Comparison of ENCODE assay signal across 38 cellular contexts in the genomic region with DNA sequence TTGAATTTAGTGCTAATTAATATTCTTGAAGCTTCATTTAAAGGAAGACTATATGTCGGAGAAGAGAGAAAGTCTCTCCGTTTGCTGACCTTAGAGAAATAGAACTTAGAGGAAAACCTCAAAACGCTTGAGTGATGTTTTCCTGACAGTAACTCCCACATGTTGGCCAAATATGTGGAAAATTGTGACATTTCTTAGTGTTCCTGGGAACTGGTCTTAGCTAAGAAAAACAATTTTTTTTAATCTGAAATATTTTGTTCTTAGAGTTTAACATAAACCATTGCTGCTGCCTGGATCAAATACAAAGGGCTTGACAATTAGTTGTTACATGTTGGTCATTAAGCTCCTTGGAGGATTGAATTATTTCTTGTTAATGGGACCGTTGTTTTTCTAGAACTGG. TPM values are rescaled to one million over a fixed set of nuclear protein-coding genes. Genes with fewer than 3 reads are reported as not detected.
A peak's percentile ranks its signal among the peaks of the same experiment; 100 is the strongest.
DNase-seq lines count a peak whose midpoint lies in the region; ATAC-seq and TF ChIP-seq lines count a peak whose summit lies in the region.
"Had no signal": no experiment of that assay in that cellular context is flagged by ENCODE, and none has a peak within 500 bp of the region (broad histone marks: within the 10 kb centered on the region; RNA-seq: fewer than 3 reads in every experiment).

No MANE protein-coding gene starts in this region.

- peaks cover 8% of the 10 kb centered on the region for H3K36me3 Mint-ChIP-seq in Calu3 (ENCODE audit: insufficient read depth, unreplicated experiment)
- H3K36me3 Mint-ChIP-seq in CD8-positive, alpha-beta T cell: peaks cover 7% of the 10 kb centered on the region
- H3K36me3 Mint-ChIP-seq: natural killer cell treated with Interleukin-12 subunit alpha and Interleukin-12 subunit beta and Interleukin-15 and Interleukin-18, amount 100 ng/mL, for 72 hours had no signal

- H3K9me3 ChIP-seq in left lung (no peaks in the 10 kb centered on the region), suprapubic skin (no peaks in the 10 kb centered on the region)
- no peaks in the 10 kb centered on the region for H3K9me3 ChIP-seq in CD8-positive, alpha-beta T cell (ENCODE audit: low read length)
- H3K9me3 ChIP-seq: BE2C, colonic mucosa, HAP-1, Peyer's patch had no signal

- intact Hi-C loops in left lung (cut with DNase I): no loop called here
- intact Hi-C loops in Calu3 (cut with micrococcal nuclease; ENCODE audit: unreplicated experiment): no loop called here
- intact Hi-C loops in CD8-positive, alpha-beta T cell (cut with DNase I, micrococcal nuclease): no loop called here

- POLR2A ChIA-PET in CD8-positive, alpha-beta T cell (lab: Charles Lee): no interaction called here

- no peaks in the 10 kb centered on the region for H3K4me1 ChIP-seq in left lung
- peaks cover 2% of the 10 kb centered on the region for H3K4me1 ChIP-seq in suprapubic skin
- no peaks in the 10 kb centered on the region for H3K4me1 ChIP-seq in CD8-positive, alpha-beta T cell (ENCODE audit: insufficient read depth, low read length)
- H3K4me1 ChIP-seq: BE2C, colonic mucosa, HAP-1, Peyer's patch had no signal

- CTCF ChIA-PET in Calu3 (lab: Charles Lee): no interaction called here
- CTCF ChIA-PET in CD8-positive, alpha-beta T cell (lab: Charles Lee): no interaction called here

- DNase-seq in GM03348 (ENCODE audit: low spot score) (peak; percentile 10), coronary artery (ENCODE audit: low spot score) (no peak), left lung (no peak), suprapubic skin (ENCODE audit: low spot score in 2 of 2) (no peak), Calu3 (no peak)
- no peak for DNase-seq in activated CD8-positive, alpha-beta memory T cell treated with anti-CD3 and anti-CD28 coated beads for 24 hours
- no peak for DNase-seq in CD8-positive, alpha-beta T cell
- DNase-seq: activated CD4-positive, alpha-beta T cell treated with anti-CD3 and anti-CD28 coated beads for 4 hours; activated naive CD4-positive, alpha-beta T cell; activated T-cell treated with anti-CD3 and anti-CD28 coated beads, Interleukin-2, amount 50 U/mL, for 24 hours; amniotic stem cell; BE2C; colonic mucosa; DMS153; effector memory CD4-positive, alpha-beta T cell; kidney; NCI-H1105; NCI-H1930; NCI-H526; Peyer's patch; SHP77 treated with DMSO at 0.1 percent for 48 hours; stimulated activated CD4-positive, alpha-beta T cell treated with anti-CD3 and anti-CD28 coated beads, Interleukin-12 subunit alpha, Interleukin-12 subunit beta, amount 100 ng/mL, for 4 hours; stimulated activated CD4-positive, alpha-beta T cell treated with anti-CD3 and anti-CD28 coated beads, Interleukin-4, amount 100 ng/mL, for 1 hour had no signal

- whole genome bisulfite sequencing in suprapubic skin: 51% methylated on average over 4 of the region's 4 CpGs

- no peak for TF ChIP-seq EP300 in suprapubic skin (IDR thresholded peaks at IDR 0.05)

- H3K27me3 ChIP-seq in left lung: no peaks in the 10 kb centered on the region
- no peaks in the 10 kb centered on the region for H3K27me3 ChIP-seq in suprapubic skin
- H3K27me3 ChIP-seq in CD8-positive, alpha-beta T cell (ENCODE audit: insufficient read depth, low read length): no peaks in the 10 kb centered on the region
- H3K27me3 ChIP-seq: BE2C, colonic mucosa, Peyer's patch had no signal

- no TSS peak for BruUV-seq in Calu3 (replicated peaks; lab: Mats Ljungman, UMichigan)

- H3K36me3 ChIP-seq in left lung (peaks cover 0 to 15% of the 10 kb centered on the region in 2 donors), suprapubic skin (peaks cover 46% of the 10 kb centered on the region)
- H3K36me3 ChIP-seq in CD8-positive, alpha-beta T cell (ENCODE audit: insufficient read depth, low read length): no peaks in the 10 kb centered on the region
- H3K36me3 ChIP-seq: BE2C, colonic mucosa, HAP-1, Peyer's patch had no signal

- no peak overlapping the region for H3K27ac Mint-ChIP-seq in Calu3 (ENCODE audit: unreplicated experiment)
- no peak overlapping the region for H3K27ac Mint-ChIP-seq in CD8-positive, alpha-beta T cell
- H3K27ac Mint-ChIP-seq: natural killer cell treated with Interleukin-12 subunit alpha and Interleukin-12 subunit beta and Interleukin-15 and Interleukin-18, amount 100 ng/mL, for 72 hours; T-helper 2 cell treated with Interferon-gamma antibody and Interleukin-4, amounts not matched to agents 5 μg/mL and 100 μg/mL, for 36 hours had no signal

- no peaks in the 10 kb centered on the region for H3K4me1 Mint-ChIP-seq in Calu3 (ENCODE audit: low read depth, unreplicated experiment)
- no peaks in the 10 kb centered on the region for H3K4me1 Mint-ChIP-seq in CD8-positive, alpha-beta T cell (ENCODE audit: low read depth)

- ATAC-seq in left lung (peak; percentile 41), GM18909 (IDR thresholded peaks at IDR 0.05; ENCODE audit: poor library complexity, unreplicated experiment) (no peak)
- no peak for ATAC-seq in CD8-positive, alpha-beta T cell
- ATAC-seq: natural killer cell treated with Interleukin-12 subunit alpha and Interleukin-12 subunit beta and Interleukin-15 and Interleukin-18, amount 100 ng/mL, for 72 hours had no signal

- H3K9me3 Mint-ChIP-seq in Calu3 (ENCODE audit: low read depth, unreplicated experiment): no peaks in the 10 kb centered on the region
- H3K9me3 Mint-ChIP-seq in CD8-positive, alpha-beta T cell: no peaks in the 10 kb centered on the region
- H3K9me3 Mint-ChIP-seq: activated T-cell treated with anti-CD3 and anti-CD28 coated beads, Interleukin-2, amount 50 U/mL, for 24 hours; natural killer cell treated with Interleukin-12 subunit alpha and Interleukin-12 subunit beta and Interleukin-15 and Interleukin-18, amount 100 ng/mL, for 72 hours; T-helper 2 cell treated with Interferon-gamma antibody and Interleukin-4, amounts not matched to agents 5 μg/mL and 100 μg/mL, for 36 hours had no signal

- no peaks in the 10 kb centered on the region for H3K27me3 Mint-ChIP-seq in Calu3 (ENCODE audit: unreplicated experiment)
- H3K27me3 Mint-ChIP-seq in CD8-positive, alpha-beta T cell (ENCODE audit: low read depth): no peaks in the 10 kb centered on the region
- H3K27me3 Mint-ChIP-seq: activated T-cell treated with anti-CD3 and anti-CD28 coated beads, Interleukin-2, amount 50 U/mL, for 24 hours; natural killer cell treated with Interleukin-12 subunit alpha and Interleukin-12 subunit beta and Interleukin-15 and Interleukin-18, amount 100 ng/mL, for 72 hours had no signal

- H3K27ac ChIP-seq in coronary artery: peak overlapping the region; percentile 34 to 44
- peak overlapping the region in 1 of 2 donors; percentile 66 for H3K27ac ChIP-seq in left lung
- peak overlapping the region; percentile 46 for H3K27ac ChIP-seq in suprapubic skin
- no peak overlapping the region for H3K27ac ChIP-seq in CD8-positive, alpha-beta T cell (ENCODE audit: low read depth, low read length)
- H3K27ac ChIP-seq: colonic mucosa had no signal

- no peak overlapping the region for H3K4me3 ChIP-seq in coronary artery
- H3K4me3 ChIP-seq in left lung: no peak overlapping the region
- H3K4me3 ChIP-seq in suprapubic skin: no peak overlapping the region
- no peak overlapping the region for H3K4me3 ChIP-seq in CD8-positive, alpha-beta T cell (ENCODE audit: low read depth, low read length)
- H3K4me3 ChIP-seq: colonic mucosa, HAP-1, K562, lung, Peyer's patch had no signal

- H3K4me3 Mint-ChIP-seq in Calu3 (ENCODE audit: low read depth, unreplicated experiment): no peak overlapping the region
- H3K4me3 Mint-ChIP-seq in CD8-positive, alpha-beta T cell: no peak overlapping the region
- H3K4me3 Mint-ChIP-seq: activated T-cell treated with anti-CD3 and anti-CD28 coated beads, Interleukin-2, amount 50 U/mL, for 24 hours; natural killer cell treated with Interleukin-12 subunit alpha and Interleukin-12 subunit beta and Interleukin-15 and Interleukin-18, amount 100 ng/mL, for 72 hours; T-helper 2 cell treated with Interferon-gamma antibody and Interleukin-4, amounts not matched to agents 5 μg/mL and 100 μg/mL, for 36 hours had no signal

- TF ChIP-seq POLR2A in suprapubic skin (IDR thresholded peaks at IDR 0.05): no peak

- TF ChIP-seq CTCF in coronary artery (IDR thresholded peaks at IDR 0.05) (no peak), left lung (IDR thresholded peaks at IDR 0.05) (no peak), suprapubic skin (IDR thresholded peaks at IDR 0.05) (no peak), Calu3 (IDR thresholded peaks at IDR 0.05; ENCODE audit: unreplicated experiment) (no peak)
- TF ChIP-seq CTCF in CD8-positive, alpha-beta T cell (IDR thresholded peaks at IDR 0.05): no peak

RNA-seq across cellular contexts. Expression of gene DYNC2LI1, which starts 16.3 kb away (rescaled TPM):
- 10 to 100 TPM; 17.8 TPM for total RNA-seq in left lung
- total RNA-seq in suprapubic skin: 10 to 100 TPM in 3 of 4 donors, 1 to 10 TPM in 1; 9.8 to 48.9 (median 21.2) TPM
- 20.0 and 24.0 TPM in 2 replicates for total RNA-seq in Calu3 (2022)
- 1 to 10 TPM; 1.4 to 1.8 TPM for total RNA-seq in CD8-positive, alpha-beta T cell

RNA-seq across cellular contexts. Expression of gene ABCG5, which starts 48.5 kb away (rescaled TPM):
- not detected for total RNA-seq in left lung
- total RNA-seq in suprapubic skin: not detected
- total RNA-seq in Calu3 (2022): 0.66 and 1.0 TPM in 2 replicates
- total RNA-seq in CD8-positive, alpha-beta T cell: not detected
- total RNA-seq: A673; activated CD8-positive, alpha-beta memory T cell treated with anti-CD3 and anti-CD28 coated beads for 36 hours; bronchial epithelial cell; G401; HT-29; K562; kidney; MCF 10A; mononuclear cell; natural killer cell treated with Interleukin-12 subunit alpha and Interleukin-12 subunit beta and Interleukin-15 and Interleukin-18, amount 100 ng/mL, for 72 hours; osteoblast; temporal lobe had no signal

RNA-seq across cellular contexts. Expression of gene ABCG8, which starts 48.7 kb away (rescaled TPM):
- not detected for total RNA-seq in left lung
- total RNA-seq in suprapubic skin: not detected
- 1.4 and 1.6 TPM in 2 replicates for total RNA-seq in Calu3 (2022)
- not detected for total RNA-seq in CD8-positive, alpha-beta T cell
- total RNA-seq: A673; activated CD8-positive, alpha-beta memory T cell treated with anti-CD3 and anti-CD28 coated beads for 36 hours; bronchial epithelial cell; G401; HT-29; K562; MCF 10A; mononuclear cell; natural killer cell treated with Interleukin-12 subunit alpha and Interleukin-12 subunit beta and Interleukin-15 and Interleukin-18, amount 100 ng/mL, for 72 hours; osteoblast had no signal
